ENCODE assay signal across 28 cellular contexts in the genomic region with DNA sequence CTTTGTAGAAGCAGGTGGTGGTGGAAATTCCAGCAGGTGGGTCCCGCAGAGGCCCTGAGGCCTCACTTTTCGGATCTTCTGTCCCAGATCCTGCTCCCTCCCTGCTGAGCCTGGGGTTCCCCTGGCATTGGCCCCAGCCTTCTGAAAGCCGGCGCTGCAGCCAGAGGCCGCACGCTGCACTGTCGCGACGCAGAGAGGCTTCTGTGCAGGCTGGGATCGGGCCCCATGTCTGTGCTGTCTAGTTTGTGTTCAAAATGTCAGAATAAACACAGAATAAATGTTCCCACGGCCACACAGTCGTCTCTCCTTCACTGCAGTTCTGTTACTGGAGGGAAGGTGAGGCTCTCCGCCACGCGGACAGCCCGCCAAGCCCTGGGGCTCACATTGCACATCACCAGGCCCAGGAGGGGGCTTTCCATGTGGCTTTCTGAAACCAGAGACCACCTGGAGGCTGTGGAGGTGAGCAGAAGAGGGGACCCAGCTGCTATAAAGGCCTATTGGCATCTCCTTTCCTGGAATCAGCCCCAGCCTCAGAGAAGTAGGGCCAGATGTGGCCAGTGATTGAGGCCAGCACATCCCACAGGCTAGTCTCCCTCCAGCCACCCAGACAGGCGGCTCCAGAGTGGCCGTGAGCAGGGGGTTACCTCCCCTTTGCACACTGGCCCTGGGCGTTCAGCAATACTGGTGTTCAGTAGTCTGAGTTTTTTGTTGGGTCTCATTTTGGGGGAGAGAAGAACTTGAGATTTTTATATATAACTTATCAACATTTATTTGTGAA. TPM values are rescaled to one million over a fixed set of nuclear protein-coding genes. Genes with fewer than 3 reads are reported as not detected.
DNase-seq lines count a peak whose midpoint lies in the region; ATAC-seq and TF ChIP-seq lines count a peak whose summit lies in the region.
"Had no signal": no experiment of that assay in that cellular context is flagged by ENCODE, and none has a peak within 500 bp of the region (broad histone marks: within the 10 kb centered on the region; RNA-seq: fewer than 3 reads in every experiment).

No MANE protein-coding gene starts in this region.

- no peaks in the 10 kb centered on the region for H3K9me3 Mint-ChIP-seq in activated CD4-positive, alpha-beta T cell treated with anti-CD3 and anti-CD28 coated beads, Interleukin-2, amount 10 ng/mL, durations not matched to agents 7 days and 5 days
- H3K9me3 Mint-ChIP-seq in activated CD4-positive, alpha-beta T cell treated with anti-CD3 and anti-CD28 coated beads for 36 hours (ENCODE audit: low read depth) = no peaks in the 10 kb centered on the region
- H3K9me3 Mint-ChIP-seq in effector memory CD8-positive, alpha-beta T cell = no peaks in the 10 kb centered on the region
- H3K9me3 Mint-ChIP-seq: endodermal cell, neural crest cell had no signal

- no peak overlapping the region for H3K4me3 ChIP-seq in HEK293 (ENCODE audit: low read depth, low read length)
- no peak overlapping the region for H3K4me3 ChIP-seq in psoas muscle
- H3K4me3 ChIP-seq: A549, coronary artery, Peyer's patch, SJCRH30, testis, uterus had no signal

- no peak overlapping the region for H3K27ac ChIP-seq in HEK293 (ENCODE audit: extremely low read depth, low read depth, low read length)
- no peak overlapping the region for H3K27ac ChIP-seq in psoas muscle
- H3K27ac ChIP-seq: A549, coronary artery, HL-60, SJCRH30, testis, uterus, WERI-Rb-1 had no signal

- 73 to 81% (median 73%) methylated on average over 19 of the region's 19 CpGs for WGBS in psoas muscle, 3 donors

- TF ChIP-seq CTCF in HEK293 (tag by site-specific recombination; IDR thresholded peaks at IDR 0.05) (no peak), psoas muscle (IDR thresholded peaks at IDR 0.05) (no peak)

- no peak for DNase-seq in activated CD4-positive, alpha-beta T cell treated with anti-CD3 and anti-CD28 coated beads, Interleukin-2, amount 10 ng/mL, durations not matched to agents 7 days and 5 days
- no peak for DNase-seq in activated CD4-positive, alpha-beta T cell treated with anti-CD3 and anti-CD28 coated beads for 36 hours
- DNase-seq in effector memory CD8-positive, alpha-beta T cell = no peak
- peak; percentile 81 for DNase-seq in posterior vena cava (ENCODE audit: low spot score)
- DNase-seq in psoas muscle = no peak
- DNase-seq in G401 (ENCODE audit: low spot score) = no peak
- DNase-seq: activated CD4-positive, alpha-beta T cell treated with anti-CD3 and anti-CD28 coated beads, Interleukin-2, amount 50 U/mL, for 4 hours; activated CD8-positive, alpha-beta memory T cell treated with anti-CD3 and anti-CD28 coated beads, Interleukin-2, amount 50 U/mL, for 48 hours; activated gamma-delta T cell treated with Interleukin-2 at 50 U/mL for 16 hours; endodermal cell; islet precursor cell; NCI-H1048; NCI-H187; NCI-H526 treated with DMSO at 0.1 percent for 48 hours; Peyer's patch; testis; uterus; WERI-Rb-1 had no signal

- in situ Hi-C loops in G401 (cut with HindIII; ENCODE audit: low sequenced_read_pairs) = no loop called here

- POLR2A ChIA-PET in activated CD4-positive, alpha-beta T cell treated with anti-CD3 and anti-CD28 coated beads, Interleukin-2, amount 10 ng/mL, durations not matched to agents 7 days and 5 days (lab: Charles Lee) = no interaction called here
- POLR2A ChIA-PET in activated CD4-positive, alpha-beta T cell treated with anti-CD3 and anti-CD28 coated beads for 36 hours (lab: Charles Lee) = no interaction called here
- POLR2A ChIA-PET in HEK293 (lab: Yijun Ruan, JAX) = no interaction called here

- H3K4me1 Mint-ChIP-seq in activated CD4-positive, alpha-beta T cell treated with anti-CD3 and anti-CD28 coated beads, Interleukin-2, amount 10 ng/mL, durations not matched to agents 7 days and 5 days = peaks cover 34% of the 10 kb centered on the region
- H3K4me1 Mint-ChIP-seq in activated CD4-positive, alpha-beta T cell treated with anti-CD3 and anti-CD28 coated beads for 36 hours = peaks cover 17% of the 10 kb centered on the region
- H3K4me1 Mint-ChIP-seq in effector memory CD8-positive, alpha-beta T cell (ENCODE audit: low read depth in 2 of 2) = peaks cover 37 to 38% of the 10 kb centered on the region in 2 donors

- H3K9me3 ChIP-seq in HEK293 (ENCODE audit: control insufficient read depth, insufficient read depth, low read depth, low read length) (no peaks in the 10 kb centered on the region), psoas muscle (no peaks in the 10 kb centered on the region)
- H3K9me3 ChIP-seq: A549, BE2C, Peyer's patch, SJCRH30, testis, uterus had no signal

- CTCF ChIA-PET in activated CD4-positive, alpha-beta T cell treated with anti-CD3 and anti-CD28 coated beads, Interleukin-2, amount 10 ng/mL, durations not matched to agents 7 days and 5 days (lab: Charles Lee) = no interaction called here
- CTCF ChIA-PET in activated CD4-positive, alpha-beta T cell treated with anti-CD3 and anti-CD28 coated beads for 36 hours (lab: Charles Lee) = no interaction called here
- CTCF ChIA-PET in HEK293 (lab: Yijun Ruan, JAX) = interaction anchor here (0.9 kb wide), 1 partner anchor 361 kb away, joined by 3 read pairs; no protein-coding TSS in a partner anchor

- H3K4me1 ChIP-seq in HEK293 (ENCODE audit: control insufficient read depth, insufficient read depth, low read length) (no peaks in the 10 kb centered on the region; the same call in 1 of the 2 replicates), psoas muscle (peaks cover 18% of the 10 kb centered on the region)

- no peaks in the 10 kb centered on the region for H3K27me3 ChIP-seq in psoas muscle (ENCODE audit: insufficient read depth in 3 of 3, low read length in 2 of 3)
- H3K27me3 ChIP-seq: BE2C, Peyer's patch, SJCRH30, testis, uterus had no signal

- H3K36me3 Mint-ChIP-seq in activated CD4-positive, alpha-beta T cell treated with anti-CD3 and anti-CD28 coated beads, Interleukin-2, amount 10 ng/mL, durations not matched to agents 7 days and 5 days (ENCODE audit: low read depth) = peaks cover 53% of the 10 kb centered on the region
- peaks cover 25% of the 10 kb centered on the region for H3K36me3 Mint-ChIP-seq in activated CD4-positive, alpha-beta T cell treated with anti-CD3 and anti-CD28 coated beads for 36 hours (ENCODE audit: low read depth)
- H3K36me3 Mint-ChIP-seq in effector memory CD8-positive, alpha-beta T cell (ENCODE audit: insufficient read depth) = peaks cover 57% of the 10 kb centered on the region

- intact Hi-C loops in activated CD4-positive, alpha-beta T cell treated with anti-CD3 and anti-CD28 coated beads for 36 hours (cut with DNase I, micrococcal nuclease) = loop anchor here (10.0 kb wide), 2 partner anchors 353 to 1783 kb away; no protein-coding TSS in a partner anchor
- intact Hi-C loops in posterior vena cava (cut with DNase I) = no loop called here
- intact Hi-C loops in psoas muscle (cut with DNase I) = loop anchor here in 1 of 2 donors (10.0 kb wide), 1 partner anchor 353 kb away; no protein-coding TSS in a partner anchor

- H3K4me3 Mint-ChIP-seq in activated CD4-positive, alpha-beta T cell treated with anti-CD3 and anti-CD28 coated beads, Interleukin-2, amount 10 ng/mL, durations not matched to agents 7 days and 5 days = no peak overlapping the region
- no peak overlapping the region for H3K4me3 Mint-ChIP-seq in activated CD4-positive, alpha-beta T cell treated with anti-CD3 and anti-CD28 coated beads for 36 hours
- H3K4me3 Mint-ChIP-seq in effector memory CD8-positive, alpha-beta T cell = no peak overlapping the region
- H3K4me3 Mint-ChIP-seq: endodermal cell, neural crest cell had no signal

- H3K27me3 Mint-ChIP-seq in activated CD4-positive, alpha-beta T cell treated with anti-CD3 and anti-CD28 coated beads, Interleukin-2, amount 10 ng/mL, durations not matched to agents 7 days and 5 days = no peaks in the 10 kb centered on the region
- no peaks in the 10 kb centered on the region for H3K27me3 Mint-ChIP-seq in activated CD4-positive, alpha-beta T cell treated with anti-CD3 and anti-CD28 coated beads for 36 hours
- no peaks in the 10 kb centered on the region for H3K27me3 Mint-ChIP-seq in effector memory CD8-positive, alpha-beta T cell

- peaks cover 0 to 36% of the 10 kb centered on the region in 2 experiments; a peak in 1 of 3 replicates for H3K36me3 ChIP-seq in HEK293 (ENCODE audit: control insufficient read depth in 2 of 2, insufficient read depth in 1 of 2, low read length in 2 of 2)
- peaks cover 0 to 37% of the 10 kb centered on the region in 2 donors for H3K36me3 ChIP-seq in psoas muscle (ENCODE audit: insufficient read depth in 1 of 2, low read depth in 1 of 2)
- H3K36me3 ChIP-seq: SJCRH30, uterus had no signal

- ATAC-seq in activated CD4-positive, alpha-beta T cell treated with anti-CD3 and anti-CD28 coated beads for 36 hours = no peak
- no peak for ATAC-seq in effector memory CD8-positive, alpha-beta T cell (replicated peaks)
- no peak for ATAC-seq in HG02623 (IDR thresholded peaks at IDR 0.05; ENCODE audit: unreplicated experiment)
- no peak for ATAC-seq in psoas muscle
- ATAC-seq: A549, HCT116, HepG2 had no signal

- H3K27ac Mint-ChIP-seq in activated CD4-positive, alpha-beta T cell treated with anti-CD3 and anti-CD28 coated beads, Interleukin-2, amount 10 ng/mL, durations not matched to agents 7 days and 5 days = peak overlapping the region; percentile 25
- H3K27ac Mint-ChIP-seq in activated CD4-positive, alpha-beta T cell treated with anti-CD3 and anti-CD28 coated beads for 36 hours = no peak overlapping the region
- H3K27ac Mint-ChIP-seq in effector memory CD8-positive, alpha-beta T cell = peak overlapping the region; percentile 38 to 54
- H3K27ac Mint-ChIP-seq: endodermal cell had no signal

RNA-seq across cellular contexts. Expression of gene USP20, which starts 46.5 kb away (rescaled TPM):
- 100 to 1,000 TPM in 1 of 2 experiments, 10 to 100 TPM in 1; 90.8 to 105 TPM for total RNA-seq in activated CD4-positive, alpha-beta T cell treated with anti-CD3 and anti-CD28 coated beads, Interleukin-2, amount 10 ng/mL, durations not matched to agents 7 days and 5 days
- total RNA-seq in activated CD4-positive, alpha-beta T cell treated with anti-CD3 and anti-CD28 coated beads for 36 hours = 10 to 100 TPM; 37.6 to 48.5 TPM
- 10 to 100 TPM; 25.8 to 26.0 TPM for total RNA-seq in posterior vena cava
- total RNA-seq in psoas muscle = 10 to 100 TPM; 12.6 to 18.4 (median 16.5) TPM
- 10 to 100 TPM in 2 of 3 donors, 1 to 10 TPM in 1; 9.5 to 16.2 (median 11.1) TPM for polyA plus RNA-seq in psoas muscle
- total RNA-seq in G401 (2014; rRNA removed; shearing (Covaris generic)) = 27.7 and 34.3 TPM in 2 replicates

RNA-seq across cellular contexts. Expression of gene C9orf78, which starts 46.7 kb away (rescaled TPM):
- 10 to 100 TPM; 83.9 to 89.2 TPM for total RNA-seq in activated CD4-positive, alpha-beta T cell treated with anti-CD3 and anti-CD28 coated beads, Interleukin-2, amount 10 ng/mL, durations not matched to agents 7 days and 5 days
- total RNA-seq in activated CD4-positive, alpha-beta T cell treated with anti-CD3 and anti-CD28 coated beads for 36 hours = 10 to 100 TPM; 42.8 to 59.8 TPM
- total RNA-seq in posterior vena cava (10 to 100 TPM; 31.3 to 40.0 TPM), psoas muscle (10 to 100 TPM; 37.1 to 53.2 (median 44.5) TPM)
- 100 to 1,000 TPM in 1 of 3 donors, 10 to 100 TPM in 2; 73.0 to 157 (median 98.0) TPM for polyA plus RNA-seq in psoas muscle
- 23.4 and 49.4 TPM in 2 replicates for total RNA-seq in G401 (2014; rRNA removed; shearing (Covaris generic))

RNA-seq across cellular contexts. Expression of gene TOR1A, which starts 57.8 kb away (rescaled TPM):
- total RNA-seq in activated CD4-positive, alpha-beta T cell treated with anti-CD3 and anti-CD28 coated beads, Interleukin-2, amount 10 ng/mL, durations not matched to agents 7 days and 5 days = 10 to 100 TPM; 52.0 to 58.5 TPM
- total RNA-seq in activated CD4-positive, alpha-beta T cell treated with anti-CD3 and anti-CD28 coated beads for 36 hours = 10 to 100 TPM; 34.9 to 39.7 TPM
- total RNA-seq in posterior vena cava = 10 to 100 TPM; 24.0 to 26.1 TPM
- total RNA-seq in psoas muscle = 10 to 100 TPM; 10.4 to 18.5 (median 12.9) TPM
- 10 to 100 TPM; 17.9 to 25.4 (median 24.0) TPM for polyA plus RNA-seq in psoas muscle
- 30.8 and 43.1 TPM in 2 replicates for total RNA-seq in G401 (2014; rRNA removed; shearing (Covaris generic))

Comparison
In these comparisons a context has a peak if more than half of its experiments do, and no peak if none do; other contexts are left out.
1. intact Hi-C loops: an anchor here in activated CD4-positive, alpha-beta T cell treated with anti-CD3 and anti-CD28 coated beads for 36 hours (10.0 kb wide); none called in posterior vena cava.